ENCODE assay signal across 1 cellular context in genomic region chr20:16530201-16530681, GRCh38.
TF ChIP-seq lines count a peak whose summit lies in the region.

No MANE protein-coding gene starts in this region.

TF ChIP-seq in HepG2, 621 proteins besides CTCF, POLR2A, EP300 and RAD21:
- TF ChIP-seq TMF1 (CRISPR knock-in tag; IDR thresholded peaks at IDR 0.05; ENCODE audit: low read depth): no peak
- peak; percentile 26; the same call in 1 of the 2 replicates for TF ChIP-seq ZNF687 (CRISPR knock-in tag; IDR thresholded peaks at IDR 0.05)
- no peak for TF ChIP-seq HNF4G (IDR thresholded peaks at IDR 0.05; ENCODE audit: borderline replicate concordance, low read depth, low read length)
- no peak for TF ChIP-seq HNF4G (CRISPR knock-in tag; IDR thresholded peaks at IDR 0.05; ENCODE audit: borderline replicate concordance, low read depth)
- TF ChIP-seq ZNF674 (CRISPR knock-in tag; IDR thresholded peaks at IDR 0.05; ENCODE audit: low read depth): no peak
- TF ChIP-seq MNT (IDR thresholded peaks at IDR 0.05): no peak
- TF ChIP-seq ZNF703 (CRISPR knock-in tag; IDR thresholded peaks at IDR 0.05; ENCODE audit: borderline replicate concordance): no peak
- TF ChIP-seq ZSCAN21 (CRISPR knock-in tag; IDR thresholded peaks at IDR 0.05; ENCODE audit: borderline replicate concordance): no peak
- no peak for TF ChIP-seq NPAS2 (CRISPR knock-in tag; IDR thresholded peaks at IDR 0.05; ENCODE audit: borderline replicate concordance)
- no peak for TF ChIP-seq CHCHD3 (CRISPR knock-in tag; IDR thresholded peaks at IDR 0.05)
- TF ChIP-seq ZNF839 (CRISPR knock-in tag; IDR thresholded peaks at IDR 0.05; ENCODE audit: borderline replicate concordance): no peak
- no peak for TF ChIP-seq HNF1A (IDR thresholded peaks at IDR 0.05; ENCODE audit: low read depth)
- no peak for TF ChIP-seq HNF1A (CRISPR knock-in tag; IDR thresholded peaks at IDR 0.05; ENCODE audit: borderline replicate concordance)
- TF ChIP-seq MTERF4 (CRISPR knock-in tag; IDR thresholded peaks at IDR 0.05): no peak
- TF ChIP-seq ZNF558 (CRISPR knock-in tag; IDR thresholded peaks at IDR 0.05; ENCODE audit: borderline replicate concordance): no peak
- TF ChIP-seq ZNF768 (CRISPR knock-in tag; IDR thresholded peaks at IDR 0.05): peak; percentile 55; the same call in 1 of the 2 replicates
- peak; percentile 86 for TF ChIP-seq FOSL2 (CRISPR knock-in tag; IDR thresholded peaks at IDR 0.05)
- no peak for TF ChIP-seq TEF (CRISPR knock-in tag; IDR thresholded peaks at IDR 0.05)
- TF ChIP-seq PRPF4 (IDR thresholded peaks at IDR 0.05; ENCODE audit: low read depth, low read length, poor library complexity, severe bottlenecking): no peak
- peak; percentile 55; the same call in 1 of the 2 replicates for TF ChIP-seq ZBTB33 (CRISPR knock-in tag; IDR thresholded peaks at IDR 0.05)
- no peak for TF ChIP-seq ATF4 (CRISPR knock-in tag; IDR thresholded peaks at IDR 0.05)
- no peak for TF ChIP-seq PRDM4 (CRISPR knock-in tag; IDR thresholded peaks at IDR 0.05; ENCODE audit: borderline replicate concordance)
- TF ChIP-seq ZNF264 (CRISPR knock-in tag; IDR thresholded peaks at IDR 0.05): no peak
- TF ChIP-seq BHLHE40 (IDR thresholded peaks at IDR 0.05; ENCODE audit: low read length): 0 out of 2 replicates have a peak, but pooled peaks have one; percentile 19
- TF ChIP-seq SMYD3 (CRISPR knock-in tag; IDR thresholded peaks at IDR 0.05): no peak
- TF ChIP-seq TRIM22 (IDR thresholded peaks at IDR 0.05): no peak
- no peak for TF ChIP-seq ZNF644 (CRISPR knock-in tag; IDR thresholded peaks at IDR 0.05; ENCODE audit: low read depth)
- TF ChIP-seq ZNF207 (IDR thresholded peaks at IDR 0.05; ENCODE audit: borderline replicate concordance): no peak
- no peak for TF ChIP-seq ZNF562 (CRISPR knock-in tag; IDR thresholded peaks at IDR 0.05; ENCODE audit: borderline replicate concordance)
- TF ChIP-seq RBAK (CRISPR knock-in tag; IDR thresholded peaks at IDR 0.05): no peak
